9 cellular contexts compared by ENCODE assay signal in genomic region chr6:142761756-142762155, GRCh38.
A peak's percentile ranks its signal among the peaks of the same experiment; 100 is the strongest.
DNase-seq lines count a peak whose midpoint lies in the region; ATAC-seq and TF ChIP-seq lines count a peak whose summit lies in the region.
"Had no signal": no experiment of that assay in that cellular context is flagged by ENCODE, and none has a peak within 500 bp of the region (broad histone marks: within the 10 kb centered on the region; RNA-seq: fewer than 3 reads in every experiment).

No MANE protein-coding gene starts in this region.

- DNase-seq in superior temporal gyrus (ENCODE audit: extremely low spot score) = no peak
- DNase-seq in activated CD8-positive, alpha-beta memory T cell treated with anti-CD3 and anti-CD28 coated beads, Interleukin-2, amount 50 U/mL, for 4 hours = no peak
- no peak for DNase-seq in AG08396 (ENCODE audit: low spot score)
- DNase-seq: activated CD4-positive, alpha-beta T cell treated with anti-CD3 and anti-CD28 coated beads, Interleukin-2, amount 50 U/mL, for 1 hour; NCI-H187 treated with DMSO at 0.1 percent for 48 hours had no signal

- no peak overlapping the region for H3K4me3 Mint-ChIP-seq in brain

- H3K9me3 Mint-ChIP-seq in brain = no peaks in the 10 kb centered on the region

- peaks cover 37% of the 10 kb centered on the region for H3K36me3 Mint-ChIP-seq in brain

- no peak for TF ChIP-seq CTCF in brain (conservative IDR thresholded peaks at IDR 0.05)

- H3K4me1 Mint-ChIP-seq in brain = peaks cover 24% of the 10 kb centered on the region

- peak overlapping the region in 3 of 5 experiments; percentile 14 to 49 (median 47) for H3K27ac Mint-ChIP-seq in brain

- no peaks in the 10 kb centered on the region for H3K27me3 Mint-ChIP-seq in brain

- ATAC-seq in GM18870 (IDR thresholded peaks at IDR 0.05; ENCODE audit: unreplicated experiment) (peak; percentile 78), GM21529 (IDR thresholded peaks at IDR 0.05; ENCODE audit: unreplicated experiment) (peak; percentile 94), HG03342 (IDR thresholded peaks at IDR 0.05; ENCODE audit: unreplicated experiment) (peak; percentile 89)
